ENCODE assay signal across 8 cellular contexts in genomic region chr10:68957654-68958053, GRCh38. TPM values are rescaled to one million over a fixed set of nuclear protein-coding genes. Genes with fewer than 3 reads are reported as not detected.
DNase-seq lines count a peak whose midpoint lies in the region; ATAC-seq and TF ChIP-seq lines count a peak whose summit lies in the region.

No MANE protein-coding gene starts in this region.

- peak overlapping the region; percentile 94 for H3K4me2 ChIP-seq in SU-DHL-6 (ENCODE audit: low read depth, low read length, poor library complexity, severe bottlenecking)

- H3K4me3 ChIP-seq in H7 (ENCODE audit: insufficient read depth, low read depth, low read length): peak overlapping the region; percentile 100
- H3K4me3 ChIP-seq in SU-DHL-6 (ENCODE audit: insufficient read depth, low read length, poor library complexity, severe bottlenecking): peak overlapping the region; percentile 99
- peak overlapping the region; percentile 99 for H3K4me3 ChIP-seq in fibroblast of the aortic adventitia (ENCODE audit: low read depth, low read length)
- peak overlapping the region in 1 of 3 donors; percentile 94 for H3K4me3 ChIP-seq in skeletal muscle tissue (ENCODE audit: low read length in 3 of 3)

- peaks cover 19% of the 10 kb centered on the region for H3K36me3 ChIP-seq in H7 (replicated peaks; ENCODE audit: control insufficient read depth, insufficient read depth, low read length)
- H3K36me3 ChIP-seq in SU-DHL-6 (ENCODE audit: low read length): peaks cover 43% of the 10 kb centered on the region
- peaks cover 5 to 17% (median 12%) of the 10 kb centered on the region in 3 donors for H3K36me3 ChIP-seq in skeletal muscle tissue (ENCODE audit: control insufficient read depth in 3 of 3, insufficient read depth in 3 of 3, low read length in 3 of 3)

- TF ChIP-seq CTCF in SU-DHL-6 (IDR thresholded peaks at IDR 0.05; ENCODE audit: insufficient read depth, low read length, poor library complexity, severe bottlenecking): no peak
- no peak for TF ChIP-seq CTCF in fibroblast of the aortic adventitia (IDR thresholded peaks at IDR 0.05; ENCODE audit: insufficient read depth, low read length)
- TF ChIP-seq CTCF in RWPE1 (conservative IDR thresholded peaks at IDR 0.05; ENCODE audit: low read depth): no peak

- POLR2A ChIA-PET in RWPE1 (lab: Yijun Ruan, JAX; ENCODE audit: low non-redundant PET): interaction anchor here (0.6 kb wide), 1 partner anchor 256 kb away, joined by 6 read pairs; no protein-coding TSS in a partner anchor

- H3K79me2 ChIP-seq in SU-DHL-6 (ENCODE audit: insufficient read depth, low read length): peaks cover 72% of the 10 kb centered on the region

- H3K27ac ChIP-seq in SU-DHL-6 (ENCODE audit: low read depth, low read length) (peak overlapping the region; percentile 80), skeletal muscle tissue (ENCODE audit: low read depth, low read length) (peak overlapping the region; percentile 89), RWPE1 (no peak overlapping the region)

- H3K9me2 ChIP-seq in SU-DHL-6 (replicated peaks; ENCODE audit: insufficient read depth, low read length): no peaks in the 10 kb centered on the region

- H3K27me3 ChIP-seq in H7 (ENCODE audit: control insufficient read depth, insufficient read depth, low read length) (no peaks in the 10 kb centered on the region), SU-DHL-6 (ENCODE audit: low read length) (no peaks in the 10 kb centered on the region), skeletal muscle tissue (ENCODE audit: control insufficient read depth in 3 of 3, insufficient read depth in 3 of 3, low read length in 3 of 3) (no peaks in the 10 kb centered on the region)

- H3K9me3 ChIP-seq in SU-DHL-6 (ENCODE audit: insufficient read depth, low read length) (no peaks in the 10 kb centered on the region), skeletal muscle tissue (ENCODE audit: control insufficient read depth in 3 of 3, low read length in 3 of 3) (no peaks in the 10 kb centered on the region)

- no peak overlapping the region for H2AFZ ChIP-seq in SU-DHL-6 (ENCODE audit: low read depth, low read length, severe bottlenecking)

- H3K4me1 ChIP-seq in skeletal muscle tissue (ENCODE audit: control insufficient read depth in 3 of 3, insufficient read depth in 3 of 3, low read length in 3 of 3): peaks cover 7 to 14% (median 14%) of the 10 kb centered on the region in 3 donors

- H3F3A ChIP-seq in SU-DHL-6 (ENCODE audit: insufficient read depth): peaks cover 27% of the 10 kb centered on the region

- H3K9ac ChIP-seq in SU-DHL-6 (ENCODE audit: low read length): peak overlapping the region; percentile 98
- peak overlapping the region in 2 of 3 donors; percentile 91 to 92 for H3K9ac ChIP-seq in skeletal muscle tissue (ENCODE audit: low read depth in 1 of 3, low read length in 3 of 3)

- ATAC-seq in HG03469 (IDR thresholded peaks at IDR 0.05; ENCODE audit: unreplicated experiment) (no peak), GM18517 (IDR thresholded peaks at IDR 0.05; ENCODE audit: unreplicated experiment) (no peak)

- CTCF ChIA-PET in RWPE1 (lab: Yijun Ruan, JAX): interaction anchor here (0.6 to 1.0 kb wide), 2 partner anchors 12 to 21 kb away, joined by 3 to 4 read pairs; no protein-coding TSS in a partner anchor

- DNase-seq in H7 (no peak), fibroblast of the aortic adventitia (ENCODE audit: low read depth) (peak; percentile 46), RWPE1 (ENCODE audit: low spot score) (no peak), ureter (ENCODE audit: low spot score) (no peak)

- peaks cover 50% of the 10 kb centered on the region for H4K20me1 ChIP-seq in SU-DHL-6 (ENCODE audit: low read depth, low read length)

RNA-seq across cellular contexts. Expression of gene DDX21, which starts 1.7 kb away (rescaled TPM):
- 121 and 145 TPM in 2 replicates for total RNA-seq in H7 (2014; rRNA removed; shearing (Covaris generic))
- total RNA-seq in fibroblast of the aortic adventitia (ENCODE audit: low replicate concordance): 61.9 and 63.1 TPM in 2 replicates
- total RNA-seq in skeletal muscle tissue: 24.5 TPM
- 74.2 TPM for total RNA-seq in ureter

RNA-seq across cellular contexts. Expression of gene KIFBP, which starts 30.9 kb away (rescaled TPM):
- total RNA-seq in H7 (2014; rRNA removed; shearing (Covaris generic)): 38.2 and 41.4 TPM in 2 replicates
- 37.9 and 59.3 TPM in 2 replicates for total RNA-seq in fibroblast of the aortic adventitia (ENCODE audit: low replicate concordance)
- total RNA-seq in skeletal muscle tissue: 18.8 TPM
- total RNA-seq in ureter: 27.3 TPM

RNA-seq across cellular contexts. Expression of gene DDX50, which starts 56.5 kb away (rescaled TPM):
- total RNA-seq in H7 (2014; rRNA removed; shearing (Covaris generic)): 50.8 and 68.7 TPM in 2 replicates
- total RNA-seq in fibroblast of the aortic adventitia (ENCODE audit: low replicate concordance) (52.6 and 70.1 TPM in 2 replicates), skeletal muscle tissue (42.3 TPM), ureter (33.9 TPM)
